Comparison of ENCODE assay signal across 9 cellular contexts in the genomic region with DNA sequence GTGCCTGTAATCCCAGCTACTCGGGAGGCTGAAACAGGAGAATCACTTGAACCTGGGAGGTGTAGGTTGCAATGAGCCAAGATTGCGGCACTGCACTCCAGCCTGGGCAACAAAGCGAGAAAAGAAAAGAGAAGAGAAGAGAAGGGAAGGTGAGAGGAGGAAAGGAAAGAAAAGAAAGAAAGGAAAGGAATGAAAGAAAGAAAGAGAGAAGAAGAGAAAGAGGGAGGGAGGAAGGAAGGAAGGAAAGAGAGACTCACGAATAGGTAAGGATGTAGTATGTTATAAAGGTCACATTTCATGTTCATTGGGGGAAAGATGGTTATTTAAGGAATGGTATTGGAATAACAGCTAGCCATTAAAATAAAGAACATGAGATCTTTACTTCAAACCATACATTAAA. TPM values are rescaled to one million over a fixed set of nuclear protein-coding genes. Genes with fewer than 3 reads are reported as not detected.
"Had no signal": no experiment of that assay in that cellular context is flagged by ENCODE, and none has a peak within 500 bp of the region (broad histone marks: within the 10 kb centered on the region; RNA-seq: fewer than 3 reads in every experiment).

No MANE protein-coding gene starts in this region.

- H3K4me1 Mint-ChIP-seq: H9 had no signal

- H3K9ac ChIP-seq: GM23248, KMS-11 had no signal

- H3K27ac Mint-ChIP-seq: H9, HFFc6 had no signal

- H3K4me3 Mint-ChIP-seq: H9, HFFc6 had no signal

- H2AFZ ChIP-seq: GM23248 had no signal

- H3K4me3 ChIP-seq: GM23248 had no signal

- H3K4me2 ChIP-seq: KMS-11 had no signal

- DNase-seq: GM23248, GOT3, H9, HCEC 1CT, HFFc6, IMR-90, KBM-7 had no signal

RNA-seq across cellular contexts. Expression of a gene that starts 34.8 kb away (rescaled TPM):
- total RNA-seq: GM23248, H9, HFFc6, HT-29, IMR-90 had no signal
